In the genomic region with DNA sequence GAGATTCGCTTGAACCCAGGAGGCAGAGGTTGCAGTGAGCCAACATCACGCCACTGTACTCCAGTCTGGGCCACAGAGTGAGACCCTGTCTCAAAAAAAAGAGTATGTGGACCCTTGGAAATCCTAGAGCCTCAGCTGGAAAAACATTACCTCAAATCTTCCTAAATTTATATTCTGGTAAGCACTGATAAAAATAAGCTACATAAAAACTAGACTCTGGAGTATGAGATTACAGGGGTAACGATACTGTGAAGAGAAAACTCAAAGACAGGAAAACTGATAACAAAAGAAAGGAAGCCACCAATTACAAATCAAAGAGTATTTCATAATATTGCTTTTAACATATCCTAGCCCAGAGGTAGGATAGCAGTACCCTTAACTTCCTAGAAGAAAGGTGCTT, we compare ENCODE assay signal across 18 cellular contexts. TPM values are rescaled to one million over a fixed set of nuclear protein-coding genes. Genes with fewer than 3 reads are reported as not detected.
DNase-seq lines count a peak whose midpoint lies in the region; ATAC-seq, FAIRE-seq and TF ChIP-seq lines count a peak whose summit lies in the region.
"Had no signal": no experiment of that assay in that cellular context is flagged by ENCODE, and none has a peak within 500 bp of the region (broad histone marks: within the 10 kb centered on the region; RNA-seq: fewer than 3 reads in every experiment).

No MANE protein-coding gene starts in this region.

- POLR2A ChIA-PET in K562 (lab: Yijun Ruan, JAX) (interaction anchor here (1.3 to 2.1 kb wide), 4 partner anchors 13 to 18 kb away, joined by 4 to 7 read pairs (median 6); no protein-coding TSS in a partner anchor), SK-N-SH (lab: Yijun Ruan, JAX) (no interaction called here)
- POLR2A ChIA-PET in activated CD4-positive, alpha-beta memory T cell treated with anti-CD3 and anti-CD28 coated beads for 36 hours (lab: Charles Lee) = no interaction called here

- peaks cover 62% of the 10 kb centered on the region for H3K4me1 Mint-ChIP-seq in activated naive CD8-positive, alpha-beta T cell (ENCODE audit: low read depth)
- peaks cover 54% of the 10 kb centered on the region for H3K4me1 Mint-ChIP-seq in activated naive CD8-positive, alpha-beta T cell treated with anti-CD3 and anti-CD28 coated beads, Interleukin-2, amount 50 U/mL, for 24 hours
- H3K4me1 Mint-ChIP-seq in activated CD4-positive, alpha-beta memory T cell treated with anti-CD3 and anti-CD28 coated beads for 36 hours (ENCODE audit: low read depth) = peaks cover 44% of the 10 kb centered on the region

- TF ChIP-seq POLR2A in K562 (conservative IDR thresholded peaks at IDR 0.05) = no peak

- no peak overlapping the region for H3K4me2 ChIP-seq in K562 (ENCODE audit: insufficient read depth, low read length)
- no peak overlapping the region for H3K4me2 ChIP-seq in trophoblast cell (ENCODE audit: low read length)
- no peak overlapping the region for H3K4me2 ChIP-seq in SK-N-SH
- H3K4me2 ChIP-seq: A549, BLaER1 had no signal

- H4K20me1 ChIP-seq in K562 (replicated peaks; ENCODE audit: control insufficient read depth, insufficient read depth, low read length) (peaks cover 18% of the 10 kb centered on the region), SK-N-SH (ENCODE audit: insufficient read depth) (peaks cover 97% of the 10 kb centered on the region)

- no peaks in the 10 kb centered on the region for H3K9me2 ChIP-seq in SK-N-SH

- intact Hi-C loops in K562 (cut with micrococcal nuclease) = no loop called here
- intact Hi-C loops in activated CD4-positive, alpha-beta memory T cell treated with anti-CD3 and anti-CD28 coated beads for 36 hours (cut with micrococcal nuclease) = no loop called here

- no peaks in the 10 kb centered on the region for H3F3A ChIP-seq in SK-N-SH (replicated peaks; ENCODE audit: insufficient read depth)

- no peak overlapping the region for H3K23ac ChIP-seq in trophoblast cell (ENCODE audit: low read length)

- CTCF ChIA-PET in K562 (lab: Yijun Ruan, JAX; ENCODE audit: low intra/inter-chr PET ratio) = no interaction called here
- CTCF ChIA-PET in activated CD4-positive, alpha-beta memory T cell treated with anti-CD3 and anti-CD28 coated beads for 36 hours (lab: Charles Lee) = no interaction called here
- CTCF ChIA-PET in SK-N-SH (lab: Yijun Ruan, JAX) = no interaction called here

- no peaks in the 10 kb centered on the region for H3K36me3 ChIP-seq in HUES6 (ENCODE audit: control insufficient read depth, insufficient read depth, low read length)
- H3K36me3 ChIP-seq in K562 (ENCODE audit: control insufficient read depth, insufficient read depth, low read length) = 0 out of 3 replicates have a peak, but pooled peaks cover 4% of the 10 kb centered on the region
- H3K36me3 ChIP-seq in trophoblast cell (ENCODE audit: control insufficient read depth in 1 of 2, insufficient read depth in 2 of 2, low read length in 2 of 2) = no peaks in the 10 kb centered on the region
- H3K36me3 ChIP-seq in SK-N-SH (replicated peaks in 1 of 2; ENCODE audit: control insufficient read depth in 1 of 2, insufficient read depth in 2 of 2, low read length in 1 of 2) = peaks cover 0 to 1% of the 10 kb centered on the region in 2 experiments

- H2AFZ ChIP-seq in K562 (ENCODE audit: low read depth, low read length) (no peak overlapping the region), trophoblast cell (ENCODE audit: insufficient read depth, low read length, poor library complexity) (no peak overlapping the region), SK-N-SH (ENCODE audit: low read depth) (no peak overlapping the region)

- H3K27ac ChIP-seq in HUES6 (ENCODE audit: low read depth, low read length) (peak overlapping the region; percentile 57; the same call in 1 of the 2 replicates), K562 (ENCODE audit: extremely low read depth, low read depth, low read length) (no peak overlapping the region), trophoblast cell (ENCODE audit: low read depth, low read length) (no peak overlapping the region), SK-N-SH (ENCODE audit: low read depth in 2 of 2, low read length in 1 of 2) (no peak overlapping the region)
- H3K27ac ChIP-seq: A549, BLaER1 had no signal

- H4K91ac ChIP-seq in trophoblast cell (ENCODE audit: low read depth, low read length) = no peak overlapping the region

- peaks cover 3% of the 10 kb centered on the region for H3K36me3 Mint-ChIP-seq in activated naive CD8-positive, alpha-beta T cell
- peaks cover 8% of the 10 kb centered on the region for H3K36me3 Mint-ChIP-seq in activated naive CD8-positive, alpha-beta T cell treated with anti-CD3 and anti-CD28 coated beads, Interleukin-2, amount 50 U/mL, for 24 hours (ENCODE audit: low read depth)
- H3K36me3 Mint-ChIP-seq in activated CD4-positive, alpha-beta memory T cell treated with anti-CD3 and anti-CD28 coated beads for 36 hours = no peaks in the 10 kb centered on the region

- H3K9me1 ChIP-seq in K562 (ENCODE audit: control insufficient read depth, insufficient read depth, low read length) = peaks cover 3% of the 10 kb centered on the region

- H3K4me1 ChIP-seq in HUES6 (ENCODE audit: control insufficient read depth, insufficient read depth, low read length) (peaks cover 10% of the 10 kb centered on the region), K562 (replicated peaks in 1 of 2; ENCODE audit: control insufficient read depth in 2 of 2, insufficient read depth in 2 of 2, low read length in 2 of 2) (peaks cover 0 to 7% of the 10 kb centered on the region in 2 experiments; a peak in 2 of 5 replicates), trophoblast cell (ENCODE audit: control insufficient read depth in 1 of 2, insufficient read depth in 2 of 2, low read length in 2 of 2) (peaks cover 0 to 5% of the 10 kb centered on the region in 2 experiments), SK-N-SH (ENCODE audit: control insufficient read depth in 1 of 2, insufficient read depth in 2 of 2, low read depth in 1 of 2, low read length in 1 of 2) (no peaks in the 10 kb centered on the region)
- H3K4me1 ChIP-seq: A549 had no signal

- H3K9me3 ChIP-seq in HUES6 (ENCODE audit: control insufficient read depth, insufficient read depth, low read depth, low read length) = no peaks in the 10 kb centered on the region
- H3K9me3 ChIP-seq in K562 (replicated peaks; ENCODE audit: control insufficient read depth, insufficient read depth, low read depth, low read length) = no peaks in the 10 kb centered on the region
- H3K9me3 ChIP-seq in trophoblast cell (ENCODE audit: insufficient read depth, low read depth, low read length) = no peaks in the 10 kb centered on the region
- H3K9me3 ChIP-seq in SK-N-SH = no peaks in the 10 kb centered on the region
- H3K9me3 ChIP-seq: A549 had no signal

- H3K27ac Mint-ChIP-seq in activated naive CD8-positive, alpha-beta T cell = peak overlapping the region; percentile 50
- no peak overlapping the region for H3K27ac Mint-ChIP-seq in activated naive CD8-positive, alpha-beta T cell treated with anti-CD3 and anti-CD28 coated beads, Interleukin-2, amount 50 U/mL, for 24 hours
- H3K27ac Mint-ChIP-seq in activated CD4-positive, alpha-beta memory T cell treated with anti-CD3 and anti-CD28 coated beads for 36 hours = no peak overlapping the region

- H3K4me3 ChIP-seq in HUES6 (ENCODE audit: low read depth, low read length) (no peak overlapping the region), K562 (no peak overlapping the region), trophoblast cell (ENCODE audit: low read depth, low read length) (no peak overlapping the region), SK-N-SH (ENCODE audit: low read depth in 2 of 2, low read length in 1 of 2) (no peak overlapping the region)
- H3K4me3 ChIP-seq: A549, BLaER1 had no signal

- no peak overlapping the region for H4K12ac ChIP-seq in trophoblast cell (ENCODE audit: low read depth, low read length)

- peaks cover 83% of the 10 kb centered on the region for H3K79me2 ChIP-seq in K562 (ENCODE audit: control insufficient read depth, insufficient read depth, low read length)
- H3K79me2 ChIP-seq in trophoblast cell (ENCODE audit: control insufficient read depth, insufficient read depth, low read length, poor library complexity) = peaks cover 4% of the 10 kb centered on the region
- H3K79me2 ChIP-seq in SK-N-SH (ENCODE audit: insufficient read depth) = peaks cover 100% of the 10 kb centered on the region

- H2BK120ac ChIP-seq in trophoblast cell (ENCODE audit: insufficient read depth, low read length, poor library complexity) = no peak overlapping the region

- H3K79me1 ChIP-seq in trophoblast cell (ENCODE audit: low read length) = no peaks in the 10 kb centered on the region

- H3K14ac ChIP-seq in trophoblast cell (ENCODE audit: low read length) = no peak overlapping the region

- DNase-seq in activated naive CD8-positive, alpha-beta T cell treated with anti-CD3 and anti-CD28 coated beads, Interleukin-2, amount 50 U/mL, for 24 hours = no peak
- DNase-seq in K562 (ENCODE audit: extremely low read depth in 1 of 4, low spot score in 3 of 4) (no peak), trophoblast cell (no peak), putamen (ENCODE audit: low spot score) (no peak), SK-N-SH (no peak)
- DNase-seq in activated CD4-positive, alpha-beta memory T cell treated with anti-CD3 and anti-CD28 coated beads for 36 hours = no peak
- DNase-seq: COR-L47, DMS 273 treated with DMSO at 0.1 percent for 48 hours, HCEC 1CT, NCI-H1092 treated with DMSO at 0.1 percent for 48 hours, NCI-H2081, NCI-H446 treated with DMSO at 0.1 percent for 48 hours, Right ventricle myocardium superior had no signal

- H3K27me3 ChIP-seq in HUES6 (ENCODE audit: control insufficient read depth, insufficient read depth, low read length) (no peaks in the 10 kb centered on the region), K562 (ENCODE audit: control insufficient read depth in 2 of 2, insufficient read depth in 2 of 2, low read length in 2 of 2) (no peaks in the 10 kb centered on the region), trophoblast cell (ENCODE audit: insufficient read depth, low read length) (no peaks in the 10 kb centered on the region), SK-N-SH (ENCODE audit: insufficient read depth) (no peaks in the 10 kb centered on the region)
- H3K27me3 ChIP-seq: BLaER1 had no signal

- H3K27me3 Mint-ChIP-seq in activated naive CD8-positive, alpha-beta T cell = no peaks in the 10 kb centered on the region
- no peaks in the 10 kb centered on the region for H3K27me3 Mint-ChIP-seq in activated naive CD8-positive, alpha-beta T cell treated with anti-CD3 and anti-CD28 coated beads, Interleukin-2, amount 50 U/mL, for 24 hours
- H3K27me3 Mint-ChIP-seq in activated CD4-positive, alpha-beta memory T cell treated with anti-CD3 and anti-CD28 coated beads for 36 hours = no peaks in the 10 kb centered on the region

- no peak overlapping the region for H3K4me3 Mint-ChIP-seq in activated naive CD8-positive, alpha-beta T cell
- no peak overlapping the region for H3K4me3 Mint-ChIP-seq in activated naive CD8-positive, alpha-beta T cell treated with anti-CD3 and anti-CD28 coated beads, Interleukin-2, amount 50 U/mL, for 24 hours
- H3K4me3 Mint-ChIP-seq in activated CD4-positive, alpha-beta memory T cell treated with anti-CD3 and anti-CD28 coated beads for 36 hours = no peak overlapping the region

- 62% methylated on average over 3 of the region's 3 CpGs for WGBS in K562 (ENCODE audit: insufficient coverage, low coverage, missing lambda C conversion rate)
- WGBS in trophoblast cell (ENCODE audit: extremely low coverage, insufficient coverage, insufficient read length) = no CpG with 5 or more reads among the region's 3 CpGs
- WGBS in SK-N-SH (ENCODE audit: low lambda C conversion rate) = 77% methylated on average over 3 of the region's 3 CpGs

- TF ChIP-seq CTCF in K562 (IDR thresholded peaks at IDR 0.05 in 2 of 3, conservative IDR thresholded peaks at IDR 0.05 in 1 of 3; ENCODE audit: insufficient read depth in 2 of 3, low read depth in 1 of 3, low read length in 3 of 3) = no peak
- no peak for TF ChIP-seq CTCF in SK-N-SH (IDR thresholded peaks at IDR 0.05)

- ATAC-seq in activated naive CD8-positive, alpha-beta T cell treated with anti-CD3 and anti-CD28 coated beads, Interleukin-2, amount 50 U/mL, for 24 hours = no peak
- ATAC-seq in K562 = peak; percentile 14; the same call in 1 of the 3 replicates
- ATAC-seq: A549 had no signal

- H3K4ac ChIP-seq in trophoblast cell (ENCODE audit: low read depth, low read length) = peak overlapping the region; percentile 55

- H2AK5ac ChIP-seq in trophoblast cell (ENCODE audit: low read length) = no peak overlapping the region

- TF ChIP-seq RAD21 in K562 (CRISPR knock-in tag; conservative IDR thresholded peaks at IDR 0.05 in 1 of 2, IDR thresholded peaks at IDR 0.05 in 1 of 2) (no peak), SK-N-SH (IDR thresholded peaks at IDR 0.05; ENCODE audit: low read length) (no peak)

- H3K18ac ChIP-seq in trophoblast cell (ENCODE audit: low read length) = no peak overlapping the region

- no TSS peak for BruUV-seq in K562 (replicated peaks; lab: Mats Ljungman, UMichigan)

- in situ Hi-C loops in K562 (cut with MboI) = no loop called here

- no peak for FAIRE-seq in K562 (lab: Jason Lieb, UNC)
- FAIRE-seq: A549, G401.6 had no signal

- H2BK12ac ChIP-seq in trophoblast cell (ENCODE audit: low read length) = no peak overlapping the region

- H3K9me3 Mint-ChIP-seq in activated naive CD8-positive, alpha-beta T cell (ENCODE audit: low read depth) = no peaks in the 10 kb centered on the region
- H3K9me3 Mint-ChIP-seq in activated naive CD8-positive, alpha-beta T cell treated with anti-CD3 and anti-CD28 coated beads, Interleukin-2, amount 50 U/mL, for 24 hours = no peaks in the 10 kb centered on the region
- H3K9me3 Mint-ChIP-seq in activated CD4-positive, alpha-beta memory T cell treated with anti-CD3 and anti-CD28 coated beads for 36 hours = no peaks in the 10 kb centered on the region

- TF ChIP-seq EP300 in K562 (IDR thresholded peaks at IDR 0.05; ENCODE audit: low read length) = no peak
- no peak for TF ChIP-seq EP300 in SK-N-SH (IDR thresholded peaks at IDR 0.05; ENCODE audit: borderline replicate concordance in 1 of 2, low read depth in 1 of 2, low read length in 1 of 2)

- H2BK5ac ChIP-seq in trophoblast cell (ENCODE audit: low read depth, low read length, poor library complexity) = no peak overlapping the region

- no peak overlapping the region for H4K8ac ChIP-seq in trophoblast cell (ENCODE audit: low read depth, low read length)

- H3K9ac ChIP-seq in HUES6 (ENCODE audit: low read length) (no peak overlapping the region), K562 (ENCODE audit: insufficient read depth in 1 of 2, low read depth in 2 of 2, low read length in 2 of 2) (no peak overlapping the region), trophoblast cell (ENCODE audit: low read length) (no peak overlapping the region), SK-N-SH (no peak overlapping the region)
- H3K9ac ChIP-seq: BLaER1 had no signal

RNA-seq across cellular contexts. Expression of a gene that starts 30.3 kb away (rescaled TPM):
- total RNA-seq in K562 (2011; cell fraction: chromatin; rRNA removed; ENCODE audit: low replicate concordance) = 43.5 and 203 TPM in 2 replicates
- 27.0 and 45.0 TPM in 2 replicates for total RNA-seq in K562 (2011; cell fraction: nucleolus; rRNA removed)
- 67.0 and 71.2 TPM in 2 replicates for total RNA-seq in K562 (2011; cell fraction: nucleoplasm; rRNA removed)
- total RNA-seq in K562 (2014; rRNA removed) = 30.0 and 33.6 TPM in 2 replicates
- total RNA-seq in K562 (2014; rRNA removed; fragmentation: Illumina TruSeq; extraction: Trizol) = 43.8 and 47.8 TPM in 2 replicates
- 43.7 and 45.3 TPM in 2 replicates for total RNA-seq in K562 (2015; rRNA removed; fragmentation: Illumina TruSeq; extraction: Trizol)
- total RNA-seq in K562 (2021) = 39.3 and 39.5 TPM in 2 replicates
- polyA plus RNA-seq in K562 (2011; rRNA removed) = 22.8 and 25.2 TPM in 2 replicates
- polyA plus RNA-seq in K562 (2011; cell fraction: cytosol; rRNA removed) = 14.6 and 16.8 TPM in 2 replicates
- polyA plus RNA-seq in K562 (2011; cell fraction: nucleus; rRNA removed) = 28.4 and 29.7 TPM in 2 replicates
- polyA plus RNA-seq in K562 (2012) = 25.0 and 27.7 TPM in 2 replicates
- 38.6 and 44.0 TPM in 2 replicates for polyA plus RNA-seq in K562 (2014; fragmentation: Illumina TruSeq; extraction: Trizol)
- polyA plus RNA-seq in K562 (2014; fragmentation: Nextera tagmentation; extraction: Ambion mirVana) = 10 to 100 TPM in 1 of 2 experiments, 1 to 10 TPM in 1; 8.2 to 11.0 TPM
- 23.0 and 24.6 TPM in 2 replicates for polyA plus RNA-seq in K562 (2014; rRNA removed)
- polyA minus RNA-seq in K562 (2011; rRNA and poly(A)+ RNA removed) = 86.5 and 93.7 TPM in 2 replicates
- polyA minus RNA-seq in K562 (2011; cell fraction: cytosol; rRNA and poly(A)+ RNA removed) = 32.7 and 35.5 TPM in 2 replicates
- polyA minus RNA-seq in K562 (2011; cell fraction: nucleus; rRNA and poly(A)+ RNA removed) = 37.7 and 69.1 TPM in 2 replicates
- 18.6 and 20.2 TPM in 2 replicates for polyA plus RNA-seq in trophoblast cell (2013)
- 10 to 100 TPM; 31.2 to 31.8 TPM for total RNA-seq in activated CD4-positive, alpha-beta memory T cell treated with anti-CD3 and anti-CD28 coated beads for 36 hours
- polyA plus RNA-seq in SK-N-SH (2012; rRNA removed) = 12.1 and 15.3 TPM in 2 replicates
- 15.4 and 18.2 TPM in 2 replicates for polyA plus RNA-seq in SK-N-SH (2012; cell fraction: cytosol; rRNA removed)
- polyA plus RNA-seq in SK-N-SH (2012; cell fraction: nucleus; rRNA removed) = 13.7 and 23.7 TPM in 2 replicates
